Comparison of ENCODE assay signal across 8 cellular contexts in genomic region chr19:7917292-7918061, GRCh38. TPM values are rescaled to one million over a fixed set of nuclear protein-coding genes. Genes with fewer than 3 reads are reported as not detected.
DNase-seq lines count a peak whose midpoint lies in the region; ATAC-seq and TF ChIP-seq lines count a peak whose summit lies in the region.

No MANE protein-coding gene starts in this region.

- H3K27ac Mint-ChIP-seq in activated CD4-positive, alpha-beta T cell treated with anti-CD3 and anti-CD28 coated beads, Interleukin-2, amount 10 ng/mL, durations not matched to agents 24 days and 14 days, result peak overlapping the region; percentile 45

- TF ChIP-seq CTCF in DOHH2 (IDR thresholded peaks at IDR 0.05; ENCODE audit: low read depth, low read length, poor library complexity, severe bottlenecking) (peak; percentile 45), lower lobe of right lung (IDR thresholded peaks at IDR 0.05) (peak; percentile 62)

- no peaks in the 10 kb centered on the region for H3K9me2 ChIP-seq in DOHH2 (replicated peaks; ENCODE audit: control insufficient read depth, low read length)

- no peak overlapping the region for H3K27ac ChIP-seq in DOHH2 (ENCODE audit: low read depth, low read length)
- H3K27ac ChIP-seq in lower lobe of right lung, result no peak overlapping the region
- H3K27ac ChIP-seq in stomach smooth muscle (ENCODE audit: low read length), result peak overlapping the region; percentile 31

- H3K27me3 Mint-ChIP-seq in activated CD4-positive, alpha-beta T cell treated with anti-CD3 and anti-CD28 coated beads, Interleukin-2, amount 10 ng/mL, durations not matched to agents 24 days and 14 days, result peaks cover 29% of the 10 kb centered on the region

- H3K4me2 ChIP-seq in DOHH2 (ENCODE audit: low read length), result peak overlapping the region; percentile 58

- H3F3A ChIP-seq in DOHH2 (ENCODE audit: control insufficient read depth, insufficient read depth), result peaks cover 2% of the 10 kb centered on the region; the same call in 1 of the 2 replicates

- H3K27me3 ChIP-seq in DOHH2 (ENCODE audit: control insufficient read depth, low read length) (peaks cover 41% of the 10 kb centered on the region), lower lobe of right lung (ENCODE audit: low read depth) (peaks cover 45% of the 10 kb centered on the region), stomach smooth muscle (ENCODE audit: control insufficient read depth in 1 of 2, insufficient read depth in 2 of 2, low read length in 2 of 2) (peaks cover 23 to 38% of the 10 kb centered on the region in 2 donors)

- H3K4me3 ChIP-seq in DOHH2 (ENCODE audit: low read length) (peak overlapping the region; percentile 47), lower lobe of right lung (peak overlapping the region; percentile 49), stomach smooth muscle (ENCODE audit: low read length in 2 of 2) (peak overlapping the region in 1 of 2 donors; percentile 55)

- no peaks in the 10 kb centered on the region for H3K79me2 ChIP-seq in DOHH2 (ENCODE audit: control insufficient read depth, low read length)

- peaks cover 29% of the 10 kb centered on the region for H3K4me1 Mint-ChIP-seq in activated CD4-positive, alpha-beta T cell treated with anti-CD3 and anti-CD28 coated beads, Interleukin-2, amount 10 ng/mL, durations not matched to agents 24 days and 14 days

- peak overlapping the region; percentile 15 to 29 for H3K9ac ChIP-seq in stomach smooth muscle (ENCODE audit: low read length in 2 of 2)

- H3K9me3 ChIP-seq in DOHH2 (ENCODE audit: control insufficient read depth, insufficient read depth, low read length) (no peaks in the 10 kb centered on the region), lower lobe of right lung (no peaks in the 10 kb centered on the region), stomach smooth muscle (ENCODE audit: control insufficient read depth in 2 of 2, low read length in 2 of 2) (no peaks in the 10 kb centered on the region)

- intact Hi-C loops in activated CD4-positive, alpha-beta T cell treated with anti-CD3 and anti-CD28 coated beads, Interleukin-2, amount 10 ng/mL, durations not matched to agents 24 days and 14 days (cut with micrococcal nuclease), result loop anchor here (5.0 kb wide), 1 partner anchor 720 kb away; no protein-coding TSS in a partner anchor
- intact Hi-C loops in lower lobe of right lung (cut with DNase I), result no loop called here

- peaks cover 4% of the 10 kb centered on the region; the same call in 1 of the 2 replicates for H4K20me1 ChIP-seq in DOHH2 (ENCODE audit: control insufficient read depth, insufficient read depth, low read depth, low read length)

- peak; percentile 58 for DNase-seq in M059J (ENCODE audit: low read depth)
- peak; percentile 89 for DNase-seq in activated CD4-positive, alpha-beta T cell treated with anti-CD3 and anti-CD28 coated beads, Interleukin-2, amount 10 ng/mL, durations not matched to agents 24 days and 14 days
- DNase-seq in dedifferentiated amniotic fluid mesenchymal stem cell (ENCODE audit: extremely low spot score), result peak; percentile 58
- peak; percentile 68 for DNase-seq in lower lobe of right lung
- DNase-seq in NCI-H226, result no peak

- peak overlapping the region; percentile 85 for H3K4me3 Mint-ChIP-seq in activated CD4-positive, alpha-beta T cell treated with anti-CD3 and anti-CD28 coated beads, Interleukin-2, amount 10 ng/mL, durations not matched to agents 24 days and 14 days

- H3K4me1 ChIP-seq in DOHH2 (ENCODE audit: control insufficient read depth, low read length), result peaks cover 47% of the 10 kb centered on the region
- H3K4me1 ChIP-seq in lower lobe of right lung, result peaks cover 54% of the 10 kb centered on the region
- H3K4me1 ChIP-seq in stomach smooth muscle (ENCODE audit: control insufficient read depth, insufficient read depth, low read length), result peaks cover 50% of the 10 kb centered on the region

- H3K9me3 Mint-ChIP-seq in activated CD4-positive, alpha-beta T cell treated with anti-CD3 and anti-CD28 coated beads, Interleukin-2, amount 10 ng/mL, durations not matched to agents 24 days and 14 days, result no peaks in the 10 kb centered on the region

- ATAC-seq in lower lobe of right lung (no peak), HG02610 (IDR thresholded peaks at IDR 0.05; ENCODE audit: unreplicated experiment) (no peak)

- H3K36me3 ChIP-seq in DOHH2 (ENCODE audit: control insufficient read depth, low read length), result 0 out of 2 replicates have a peak, but pooled peaks cover under 1% of the 10 kb centered on the region
- peaks cover 16% of the 10 kb centered on the region for H3K36me3 ChIP-seq in lower lobe of right lung
- H3K36me3 ChIP-seq in stomach smooth muscle (ENCODE audit: control insufficient read depth in 2 of 2, insufficient read depth in 2 of 2, low read length in 2 of 2), result peaks cover 0 to 10% of the 10 kb centered on the region in 2 donors

- peaks cover 21% of the 10 kb centered on the region for H3K36me3 Mint-ChIP-seq in activated CD4-positive, alpha-beta T cell treated with anti-CD3 and anti-CD28 coated beads, Interleukin-2, amount 10 ng/mL, durations not matched to agents 24 days and 14 days (ENCODE audit: low read depth)

RNA-seq across cellular contexts. Expression of gene SNAPC2, which starts 2.7 kb away (rescaled TPM):
- total RNA-seq in M059J (2014; rRNA removed; shearing (Covaris generic)), result 16.0 and 16.1 TPM in 2 replicates
- total RNA-seq in activated CD4-positive, alpha-beta T cell treated with anti-CD3 and anti-CD28 coated beads, Interleukin-2, amount 10 ng/mL, durations not matched to agents 24 days and 14 days, result 21.8 and 23.2 TPM in 2 replicates
- 17.6 TPM for total RNA-seq in lower lobe of right lung

RNA-seq across cellular contexts. Expression of gene TGFBR3L, which starts 2.8 kb away (rescaled TPM):
- 1.1 and 2.9 TPM in 2 replicates for total RNA-seq in M059J (2014; rRNA removed; shearing (Covaris generic))
- 5.3 and 8.5 TPM in 2 replicates for total RNA-seq in activated CD4-positive, alpha-beta T cell treated with anti-CD3 and anti-CD28 coated beads, Interleukin-2, amount 10 ng/mL, durations not matched to agents 24 days and 14 days
- 2.1 TPM for total RNA-seq in lower lobe of right lung

RNA-seq across cellular contexts. Expression of gene CTXN1, which starts 8.5 kb away (rescaled TPM):
- 6.7 and 10.1 TPM in 2 replicates for total RNA-seq in M059J (2014; rRNA removed; shearing (Covaris generic))
- total RNA-seq in activated CD4-positive, alpha-beta T cell treated with anti-CD3 and anti-CD28 coated beads, Interleukin-2, amount 10 ng/mL, durations not matched to agents 24 days and 14 days, result 1.8 and 2.0 TPM in 2 replicates
- 5.8 TPM for total RNA-seq in lower lobe of right lung

RNA-seq across cellular contexts. Expression of gene MAP2K7, which starts 13.8 kb away (rescaled TPM):
- 6.8 and 8.3 TPM in 2 replicates for total RNA-seq in M059J (2014; rRNA removed; shearing (Covaris generic))
- total RNA-seq in activated CD4-positive, alpha-beta T cell treated with anti-CD3 and anti-CD28 coated beads, Interleukin-2, amount 10 ng/mL, durations not matched to agents 24 days and 14 days, result 46.7 and 47.6 TPM in 2 replicates
- 38.6 TPM for total RNA-seq in lower lobe of right lung

RNA-seq across cellular contexts. Expression of gene TIMM44, which starts 26.0 kb away (rescaled TPM):
- total RNA-seq in M059J (2014; rRNA removed; shearing (Covaris generic)), result 41.4 and 57.6 TPM in 2 replicates
- 110 and 111 TPM in 2 replicates for total RNA-seq in activated CD4-positive, alpha-beta T cell treated with anti-CD3 and anti-CD28 coated beads, Interleukin-2, amount 10 ng/mL, durations not matched to agents 24 days and 14 days
- 45.2 TPM for total RNA-seq in lower lobe of right lung
